In genomic region chr11:76782526-76783293, GRCh38 we compare ENCODE assay signal across 1 cellular context.
A peak's percentile ranks its signal among the peaks of the same experiment; 100 is the strongest.
TF ChIP-seq lines count a peak whose summit lies in the region.

No MANE protein-coding gene starts in this region.

TF ChIP-seq in K562, 482 proteins besides CTCF, POLR2A, EP300 and RAD21 (continued from another document and continues in another):
- TF ChIP-seq GABPB2 (CRISPR knock-in tag; conservative IDR thresholded peaks at IDR 0.05) (no peak), RBM17 (IDR thresholded peaks at IDR 0.05; ENCODE audit: borderline replicate concordance, low read depth, low read length) (no peak), SREBF2 (CRISPR knock-in tag; IDR thresholded peaks at IDR 0.05) (no peak), RBM39 (optimal IDR thresholded peaks at IDR 0.05; ENCODE audit: low read depth, low read length) (no peak), MCM7 (IDR thresholded peaks at IDR 0.05) (no peak), STAT6 (CRISPR knock-in tag; IDR thresholded peaks at IDR 0.05) (no peak), ZNF830 (CRISPR knock-in tag; IDR thresholded peaks at IDR 0.05) (no peak), CXXC5 (CRISPR knock-in tag; IDR thresholded peaks at IDR 0.05) (no peak), ZNF551 (CRISPR knock-in tag; IDR thresholded peaks at IDR 0.05) (no peak), RFX5 (IDR thresholded peaks at IDR 0.05; ENCODE audit: low read depth, low read length) (no peak), ZNF668 (CRISPR knock-in tag; IDR thresholded peaks at IDR 0.05) (no peak), SP2 (IDR thresholded peaks at IDR 0.05; ENCODE audit: extremely low read depth, low read depth, low read length, poor library complexity, severe bottlenecking) (no peak), FOXK1 (CRISPR knock-in tag; IDR thresholded peaks at IDR 0.05; ENCODE audit: borderline replicate concordance) (no peak), TBP (optimal IDR thresholded peaks at IDR 0.05; ENCODE audit: low read depth, low read length) (no peak), ZNF263 (CRISPR knock-in tag; IDR thresholded peaks at IDR 0.05; ENCODE audit: borderline replicate concordance) (no peak), MEF2A (IDR thresholded peaks at IDR 0.05; ENCODE audit: control insufficient read depth, low read depth, low read length) (0 out of 2 replicates have a peak, but pooled peaks have one; percentile 13), SOX6 (IDR thresholded peaks at IDR 0.05) (peak; percentile 52; the same call in 1 of the 2 replicates), CBFA2T2 (conservative IDR thresholded peaks at IDR 0.05) (peak; percentile 44; the same call in 1 of the 2 replicates), ETS2 (tag; IDR thresholded peaks at IDR 0.05; ENCODE audit: borderline replicate concordance, poor library complexity, severe bottlenecking) (no peak), SAFB (IDR thresholded peaks at IDR 0.05; ENCODE audit: borderline replicate concordance, low read depth, low read length) (no peak), ZNF764 (CRISPR knock-in tag; IDR thresholded peaks at IDR 0.05; ENCODE audit: low read depth) (no peak), SMAD4 (CRISPR knock-in tag; conservative IDR thresholded peaks at IDR 0.05) (no peak), LEF1 (IDR thresholded peaks at IDR 0.05) (peak; percentile 52), GATAD2B (IDR thresholded peaks at IDR 0.05; ENCODE audit: borderline replicate concordance) (peak; percentile 78; the same call in 1 of the 2 replicates), ZNF398 (CRISPR knock-in tag; IDR thresholded peaks at IDR 0.05) (no peak), VEZF1 (CRISPR knock-in tag; IDR thresholded peaks at IDR 0.05) (peak; percentile 97), ATF1 (CRISPR knock-in tag; IDR thresholded peaks at IDR 0.05) (no peak), ATF1 (tag; IDR thresholded peaks at IDR 0.05) (no peak), ZC3H11A (IDR thresholded peaks at IDR 0.05; ENCODE audit: low read depth, low read length) (no peak), ZNF143 (CRISPR knock-in tag; IDR thresholded peaks at IDR 0.05) (no peak), ZNF785 (CRISPR knock-in tag; IDR thresholded peaks at IDR 0.05) (no peak), ZNF239 (CRISPR knock-in tag; IDR thresholded peaks at IDR 0.05) (no peak), ETV5 (CRISPR knock-in tag; IDR thresholded peaks at IDR 0.05; ENCODE audit: low read depth) (no peak; the same call in 1 of the 2 replicates), FOXJ2 (tag; IDR thresholded peaks at IDR 0.05) (no peak), BRF1 (IDR thresholded peaks at IDR 0.05; ENCODE audit: borderline replicate concordance, extremely low read depth, insufficient read length) (no peak), FOXA3 (CRISPR knock-in tag; conservative IDR thresholded peaks at IDR 0.05 in 1 of 2, IDR thresholded peaks at IDR 0.05 in 1 of 2) (no peak), ZBTB7A (IDR thresholded peaks at IDR 0.05; ENCODE audit: borderline replicate concordance, control insufficient read depth, low read depth, low read length) (no peak), GTF2F1 (IDR thresholded peaks at IDR 0.05; ENCODE audit: low read depth, low read length) (no peak), PCBP2 (IDR thresholded peaks at IDR 0.05; ENCODE audit: low read depth, low read length, poor library complexity, severe bottlenecking) (no peak), ZNF354B (CRISPR knock-in tag; IDR thresholded peaks at IDR 0.05) (no peak), TCF15 (CRISPR knock-in tag; IDR thresholded peaks at IDR 0.05) (no peak), ZBTB26 (CRISPR knock-in tag; IDR thresholded peaks at IDR 0.05) (no peak), PTRF (tag; IDR thresholded peaks at IDR 0.05) (no peak), SP1 (CRISPR knock-in tag; IDR thresholded peaks at IDR 0.05) (peak; percentile 69), PHF20 (IDR thresholded peaks at IDR 0.05; ENCODE audit: partially characterized antibody) (peak; percentile 62)
- TF ChIP-seq, protein P1, sequence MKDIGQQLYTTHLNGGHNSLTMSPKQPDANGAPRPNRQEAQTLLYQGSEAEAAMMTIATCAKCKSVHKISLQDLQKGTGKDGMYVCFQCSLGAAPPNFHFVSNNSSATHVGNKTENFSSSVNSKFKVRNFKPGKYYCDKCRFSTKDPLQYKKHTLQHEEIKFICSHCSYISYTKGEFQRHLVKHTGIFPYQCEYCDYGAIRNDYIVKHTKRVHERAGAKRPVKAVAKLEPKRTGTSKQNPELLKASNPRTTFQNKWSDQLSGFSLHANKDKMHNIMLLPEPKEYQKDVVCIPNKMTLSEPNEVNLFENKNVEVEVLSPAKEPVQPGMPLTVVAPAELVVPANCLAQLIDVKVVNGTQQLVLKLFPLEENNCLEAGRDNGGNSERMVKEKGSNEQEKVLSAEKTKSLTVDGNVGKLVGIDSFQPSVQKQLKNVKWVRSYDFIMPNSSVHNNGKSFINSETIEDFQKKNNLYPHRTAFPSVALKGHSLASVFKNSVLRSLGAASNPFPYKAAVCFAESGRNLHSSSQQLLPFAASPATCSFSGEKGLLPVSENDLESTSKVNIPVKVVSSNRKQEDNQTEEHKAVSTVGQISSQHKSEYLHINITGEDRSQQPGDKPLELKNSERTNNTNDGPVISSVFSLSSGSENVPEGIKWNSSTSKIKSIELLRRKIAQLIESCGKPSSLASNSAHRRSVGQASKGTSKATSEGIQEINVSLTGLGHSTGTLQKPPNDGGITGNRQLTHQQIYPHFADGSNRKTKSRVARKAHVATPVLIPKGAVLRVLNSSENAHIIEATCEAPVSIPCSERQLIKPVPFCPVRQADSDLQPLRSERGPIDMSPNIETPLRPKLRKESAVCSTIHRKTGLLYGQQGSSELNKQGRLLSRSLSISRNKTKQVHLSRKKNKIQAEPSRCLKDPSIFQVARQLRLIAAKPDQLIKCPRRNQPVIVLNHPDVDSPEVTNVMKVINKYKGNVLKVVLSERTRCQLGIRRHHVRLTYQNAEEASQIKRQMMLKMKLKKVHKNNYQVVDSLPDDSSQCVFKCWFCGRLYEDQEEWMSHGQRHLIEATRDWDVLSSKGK (CRISPR knock-in tag; IDR thresholded peaks at IDR 0.05), result no peak
- TF ChIP-seq, protein P2, sequence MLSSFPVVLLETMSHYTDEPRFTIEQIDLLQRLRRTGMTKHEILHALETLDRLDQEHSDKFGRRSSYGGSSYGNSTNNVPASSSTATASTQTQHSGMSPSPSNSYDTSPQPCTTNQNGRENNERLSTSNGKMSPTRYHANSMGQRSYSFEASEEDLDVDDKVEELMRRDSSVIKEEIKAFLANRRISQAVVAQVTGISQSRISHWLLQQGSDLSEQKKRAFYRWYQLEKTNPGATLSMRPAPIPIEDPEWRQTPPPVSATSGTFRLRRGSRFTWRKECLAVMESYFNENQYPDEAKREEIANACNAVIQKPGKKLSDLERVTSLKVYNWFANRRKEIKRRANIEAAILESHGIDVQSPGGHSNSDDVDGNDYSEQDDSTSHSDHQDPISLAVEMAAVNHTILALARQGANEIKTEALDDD (IDR thresholded peaks at IDR 0.05), result no peak
- TF ChIP-seq, protein P3, sequence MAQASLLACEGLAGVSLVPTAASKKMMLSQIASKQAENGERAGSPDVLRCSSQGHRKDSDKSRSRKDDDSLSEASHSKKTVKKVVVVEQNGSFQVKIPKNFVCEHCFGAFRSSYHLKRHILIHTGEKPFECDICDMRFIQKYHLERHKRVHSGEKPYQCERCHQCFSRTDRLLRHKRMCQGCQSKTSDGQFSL (CRISPR knock-in tag; IDR thresholded peaks at IDR 0.05), result no peak
- TF ChIP-seq, protein P3 (tag; IDR thresholded peaks at IDR 0.05), result peak in 1 of 2 experiments; percentile 28; a peak in 1 of 4 replicates
- TF ChIP-seq, protein P4, sequence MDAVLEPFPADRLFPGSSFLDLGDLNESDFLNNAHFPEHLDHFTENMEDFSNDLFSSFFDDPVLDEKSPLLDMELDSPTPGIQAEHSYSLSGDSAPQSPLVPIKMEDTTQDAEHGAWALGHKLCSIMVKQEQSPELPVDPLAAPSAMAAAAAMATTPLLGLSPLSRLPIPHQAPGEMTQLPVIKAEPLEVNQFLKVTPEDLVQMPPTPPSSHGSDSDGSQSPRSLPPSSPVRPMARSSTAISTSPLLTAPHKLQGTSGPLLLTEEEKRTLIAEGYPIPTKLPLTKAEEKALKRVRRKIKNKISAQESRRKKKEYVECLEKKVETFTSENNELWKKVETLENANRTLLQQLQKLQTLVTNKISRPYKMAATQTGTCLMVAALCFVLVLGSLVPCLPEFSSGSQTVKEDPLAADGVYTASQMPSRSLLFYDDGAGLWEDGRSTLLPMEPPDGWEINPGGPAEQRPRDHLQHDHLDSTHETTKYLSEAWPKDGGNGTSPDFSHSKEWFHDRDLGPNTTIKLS (IDR thresholded peaks at IDR 0.05; ENCODE audit: borderline replicate concordance, low read depth), result no peak
- TF ChIP-seq, protein P5, sequence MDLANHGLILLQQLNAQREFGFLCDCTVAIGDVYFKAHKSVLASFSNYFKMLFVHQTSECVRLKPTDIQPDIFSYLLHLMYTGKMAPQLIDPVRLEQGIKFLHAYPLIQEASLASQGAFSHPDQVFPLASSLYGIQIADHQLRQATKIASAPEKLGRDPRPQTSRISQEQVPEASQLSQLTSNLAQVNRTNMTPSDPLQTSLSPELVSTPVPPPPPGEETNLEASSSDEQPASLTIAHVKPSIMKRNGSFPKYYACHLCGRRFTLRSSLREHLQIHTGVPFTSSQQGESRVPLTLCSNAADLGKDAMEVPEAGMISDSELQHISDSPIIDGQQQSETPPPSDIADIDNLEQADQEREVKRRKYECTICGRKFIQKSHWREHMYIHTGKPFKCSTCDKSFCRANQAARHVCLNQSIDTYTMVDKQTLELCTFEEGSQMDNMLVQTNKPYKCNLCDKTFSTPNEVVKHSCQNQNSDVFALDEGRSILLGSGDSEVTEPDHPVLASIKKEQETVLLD (IDR thresholded peaks at IDR 0.05), result peak; percentile 76
- TF ChIP-seq, protein P6, sequence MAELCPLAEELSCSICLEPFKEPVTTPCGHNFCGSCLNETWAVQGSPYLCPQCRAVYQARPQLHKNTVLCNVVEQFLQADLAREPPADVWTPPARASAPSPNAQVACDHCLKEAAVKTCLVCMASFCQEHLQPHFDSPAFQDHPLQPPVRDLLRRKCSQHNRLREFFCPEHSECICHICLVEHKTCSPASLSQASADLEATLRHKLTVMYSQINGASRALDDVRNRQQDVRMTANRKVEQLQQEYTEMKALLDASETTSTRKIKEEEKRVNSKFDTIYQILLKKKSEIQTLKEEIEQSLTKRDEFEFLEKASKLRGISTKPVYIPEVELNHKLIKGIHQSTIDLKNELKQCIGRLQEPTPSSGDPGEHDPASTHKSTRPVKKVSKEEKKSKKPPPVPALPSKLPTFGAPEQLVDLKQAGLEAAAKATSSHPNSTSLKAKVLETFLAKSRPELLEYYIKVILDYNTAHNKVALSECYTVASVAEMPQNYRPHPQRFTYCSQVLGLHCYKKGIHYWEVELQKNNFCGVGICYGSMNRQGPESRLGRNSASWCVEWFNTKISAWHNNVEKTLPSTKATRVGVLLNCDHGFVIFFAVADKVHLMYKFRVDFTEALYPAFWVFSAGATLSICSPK (IDR thresholded peaks at IDR 0.05; ENCODE audit: borderline replicate concordance), result no peak
